In genomic region chr14:74685054-74685453, GRCh38 we compare ENCODE assay signal across 22 cellular contexts. TPM values are rescaled to one million over a fixed set of nuclear protein-coding genes. Genes with fewer than 3 reads are reported as not detected.
DNase-seq lines count a peak whose midpoint lies in the region; ATAC-seq and TF ChIP-seq lines count a peak whose summit lies in the region.
"Had no signal": no experiment of that assay in that cellular context is flagged by ENCODE, and none has a peak within 500 bp of the region (broad histone marks: within the 10 kb centered on the region; RNA-seq: fewer than 3 reads in every experiment).

No MANE protein-coding gene starts in this region.

- peaks cover 27 to 35% (median 32%) of the 10 kb centered on the region in 10 experiments for H3K4me1 ChIP-seq in BLaER1 treated with 17β-estradiol and CSF1 and Interleukin-3, amounts not matched to agents 10 nM and 100 nM
- H3K4me1 ChIP-seq in Karpas-422 (ENCODE audit: low read length) (peaks cover 28% of the 10 kb centered on the region), thyroid gland (peaks cover 0 to 17% of the 10 kb centered on the region in 2 donors), GM23338 (ENCODE audit: insufficient read depth) (peaks cover 10% of the 10 kb centered on the region)
- H3K4me1 ChIP-seq: gastroesophageal sphincter had no signal

- no peak overlapping the region for H2AFZ ChIP-seq in Karpas-422 (ENCODE audit: low read length)
- H2AFZ ChIP-seq in GM23338: no peak overlapping the region

- no peak overlapping the region for H3K4me3 ChIP-seq in BLaER1 treated with 17β-estradiol and CSF1 and Interleukin-3, amounts not matched to agents 10 nM and 100 nM
- H3K4me3 ChIP-seq in Karpas-422 (ENCODE audit: low read length) (no peak overlapping the region), thyroid gland (replicated peaks in 1 of 3) (no peak overlapping the region), GM23338 (no peak overlapping the region)
- H3K4me3 ChIP-seq: gastroesophageal sphincter had no signal

- H3K27me3 ChIP-seq in BLaER1 treated with 17β-estradiol and CSF1 and Interleukin-3, amounts not matched to agents 10 nM and 100 nM: no peaks in the 10 kb centered on the region
- H3K27me3 ChIP-seq in Karpas-422 (ENCODE audit: low read length) (no peaks in the 10 kb centered on the region), thyroid gland (no peaks in the 10 kb centered on the region), GM23338 (ENCODE audit: insufficient read depth) (no peaks in the 10 kb centered on the region)
- H3K27me3 ChIP-seq: gastroesophageal sphincter had no signal

- H3K27ac ChIP-seq in BLaER1 treated with 17β-estradiol and CSF1 and Interleukin-3, amounts not matched to agents 10 nM and 100 nM: peak overlapping the region in 7 of 11 experiments; percentile 26 to 42 (median 34); a peak in 9 of 22 replicates
- H3K27ac ChIP-seq in Karpas-422 (ENCODE audit: low read length) (peak overlapping the region; percentile 37), thyroid gland (no peak overlapping the region), GM23338 (ENCODE audit: low read depth) (no peak overlapping the region)
- H3K27ac ChIP-seq: gastroesophageal sphincter had no signal

- DNase-seq in Karpas-422 (no peak), SIG-M5 (lab: John Stamatoyannopoulos, UW) (peak; percentile 30), immature natural killer cell (no peak), thyroid gland (no peak), GM23338 (ENCODE audit: low spot score) (no peak)
- DNase-seq in stimulated activated CD4-positive, alpha-beta T cell treated with anti-CD3 and anti-CD28 coated beads, Interleukin-4, amount 100 ng/mL, for 1 hour: no peak
- no peak for DNase-seq in activated CD8-positive, alpha-beta memory T cell treated with anti-CD3 and anti-CD28 coated beads, Interleukin-2, amount 50 U/mL, for 4 hours
- DNase-seq: activated naive CD4-positive, alpha-beta T cell treated with anti-CD3 and anti-CD28 coated beads, Interleukin-2, amount 10 ng/mL, durations not matched to agents 7 days and 5 days; activated T-cell treated with anti-CD3 and anti-CD28 coated beads, Interleukin-2, amount 50 U/mL, for 1 hour; CD4-positive, alpha-beta memory T cell; DMS153; erythroblast; NCI-H1417; NCI-H2107; NCI-H510A treated with DMSO at 0.1 percent for 48 hours; right cardiac atrium; stimulated activated CD8-positive, alpha-beta memory T cell treated with anti-CD3 and anti-CD28 coated beads, Interleukin-4, amount 100 ng/mL, for 48 hours had no signal

- peaks cover 23 to 28% of the 10 kb centered on the region in 2 donors for H3K4me1 Mint-ChIP-seq in immature natural killer cell
- peaks cover 14% of the 10 kb centered on the region for H3K4me1 Mint-ChIP-seq in GM23338

- no peaks in the 10 kb centered on the region for H3K27me3 Mint-ChIP-seq in immature natural killer cell (ENCODE audit: low read depth in 3 of 3)
- no peaks in the 10 kb centered on the region for H3K27me3 Mint-ChIP-seq in GM23338 (ENCODE audit: insufficient read depth, low read depth, poor library complexity)
- H3K27me3 Mint-ChIP-seq: activated CD8-positive, alpha-beta T cell treated with anti-CD3 and anti-CD28 coated beads for 36 hours; activated naive CD4-positive, alpha-beta T cell treated with anti-CD3 and anti-CD28 coated beads, Interleukin-2, amount 10 ng/mL, durations not matched to agents 7 days and 5 days; CD4-positive, alpha-beta memory T cell; central memory CD8-positive, alpha-beta T cell; memory B cell had no signal

- H4K20me1 ChIP-seq in BLaER1 treated with 17β-estradiol and CSF1 and Interleukin-3, amounts not matched to agents 10 nM and 100 nM: peaks cover 0 to 21% (median 4%) of the 10 kb centered on the region in 11 experiments; a peak in 9 of 22 replicates
- H4K20me1 ChIP-seq in Karpas-422 (ENCODE audit: insufficient read depth, low read depth, low read length) (no peaks in the 10 kb centered on the region), GM23338 (replicated peaks; ENCODE audit: insufficient read depth) (peaks cover 11% of the 10 kb centered on the region; the same call in 1 of the 2 replicates)

- 96 to 97% methylated on average over 2 of the region's 2 CpGs for WGBS in thyroid gland, 2 donors

- H3K9me2 ChIP-seq in Karpas-422 (replicated peaks; ENCODE audit: insufficient read depth, low read length) (no peaks in the 10 kb centered on the region), GM23338 (ENCODE audit: insufficient read depth) (no peaks in the 10 kb centered on the region)

- no peak for ATAC-seq in GM23338
- ATAC-seq: gastroesophageal sphincter, right cardiac atrium had no signal

- TF ChIP-seq POLR2A in thyroid gland (IDR thresholded peaks at IDR 0.05): no peak

- no peaks in the 10 kb centered on the region for H3K9me3 ChIP-seq in BLaER1 treated with 17β-estradiol and CSF1 and Interleukin-3, amounts not matched to agents 10 nM and 100 nM (replicated peaks in 1 of 11)
- H3K9me3 ChIP-seq in Karpas-422 (ENCODE audit: low read length): no peaks in the 10 kb centered on the region
- H3K9me3 ChIP-seq in thyroid gland: no peaks in the 10 kb centered on the region
- H3K9me3 ChIP-seq: gastroesophageal sphincter had no signal

- H3K79me2 ChIP-seq in Karpas-422 (ENCODE audit: low read length) (peaks cover 35% of the 10 kb centered on the region), GM23338 (replicated peaks; ENCODE audit: insufficient read depth) (no peaks in the 10 kb centered on the region; the same call in 1 of the 2 replicates)

- peak overlapping the region; percentile 44 to 76 (median 60) for H3K4me2 ChIP-seq in BLaER1 treated with 17β-estradiol and CSF1 and Interleukin-3, amounts not matched to agents 10 nM and 100 nM
- peak overlapping the region; percentile 15 for H3K4me2 ChIP-seq in Karpas-422 (ENCODE audit: low read depth, low read length, poor library complexity, severe bottlenecking)
- no peak overlapping the region for H3K4me2 ChIP-seq in GM23338

- no peak overlapping the region for H3K4me3 Mint-ChIP-seq in immature natural killer cell
- no peak overlapping the region for H3K4me3 Mint-ChIP-seq in GM23338
- H3K4me3 Mint-ChIP-seq: activated CD8-positive, alpha-beta T cell treated with anti-CD3 and anti-CD28 coated beads for 36 hours; activated naive CD4-positive, alpha-beta T cell treated with anti-CD3 and anti-CD28 coated beads, Interleukin-2, amount 10 ng/mL, durations not matched to agents 7 days and 5 days; CD4-positive, alpha-beta memory T cell; central memory CD8-positive, alpha-beta T cell had no signal

- H3K9ac ChIP-seq in BLaER1 treated with 17β-estradiol and CSF1 and Interleukin-3, amounts not matched to agents 10 nM and 100 nM: no peak overlapping the region
- H3K9ac ChIP-seq in Karpas-422 (ENCODE audit: low read length): no peak overlapping the region

- no peak for TF ChIP-seq CTCF in thyroid gland (IDR thresholded peaks at IDR 0.05)
- no peak for TF ChIP-seq CTCF in GM23338 (conservative IDR thresholded peaks at IDR 0.05; ENCODE audit: low read depth in 2 of 2)

- intact Hi-C loops in thyroid gland (cut with DNase I): no loop called here

- H3K36me3 Mint-ChIP-seq in immature natural killer cell (peaks cover 23 to 40% (median 32%) of the 10 kb centered on the region in 3 donors), GM23338 (ENCODE audit: low read depth) (peaks cover 39% of the 10 kb centered on the region)

- H3F3A ChIP-seq in GM23338 (replicated peaks; ENCODE audit: low read depth): no peaks in the 10 kb centered on the region

- H3K9me3 Mint-ChIP-seq in immature natural killer cell (no peaks in the 10 kb centered on the region), GM23338 (no peaks in the 10 kb centered on the region)
- H3K9me3 Mint-ChIP-seq: activated CD8-positive, alpha-beta T cell treated with anti-CD3 and anti-CD28 coated beads for 36 hours; activated naive CD4-positive, alpha-beta T cell treated with anti-CD3 and anti-CD28 coated beads, Interleukin-2, amount 10 ng/mL, durations not matched to agents 7 days and 5 days; CD4-positive, alpha-beta memory T cell; central memory CD8-positive, alpha-beta T cell; memory B cell had no signal

- H3K36me3 ChIP-seq in BLaER1 treated with 17β-estradiol and CSF1 and Interleukin-3, amounts not matched to agents 10 nM and 100 nM: peaks cover 75 to 100% (median 88%) of the 10 kb centered on the region in 11 experiments
- peaks cover 49% of the 10 kb centered on the region for H3K36me3 ChIP-seq in Karpas-422 (ENCODE audit: insufficient read depth, low read length)
- H3K36me3 ChIP-seq in thyroid gland: peaks cover 4 to 7% of the 10 kb centered on the region in 2 donors
- peaks cover 16% of the 10 kb centered on the region for H3K36me3 ChIP-seq in GM23338 (ENCODE audit: insufficient read depth)

- H3K27ac Mint-ChIP-seq in immature natural killer cell (peak overlapping the region in 4 of 6 donors; percentile 32 to 78 (median 56)), GM23338 (no peak overlapping the region)
- H3K27ac Mint-ChIP-seq: activated CD8-positive, alpha-beta T cell treated with anti-CD3 and anti-CD28 coated beads for 36 hours; activated naive CD4-positive, alpha-beta T cell treated with anti-CD3 and anti-CD28 coated beads, Interleukin-2, amount 10 ng/mL, durations not matched to agents 7 days and 5 days had no signal

TF ChIP-seq in GM23338, 12 proteins besides CTCF, POLR2A, EP300 and RAD21 (continues in another document):
- TF ChIP-seq JUNB (IDR thresholded peaks at IDR 0.05; ENCODE audit: unreplicated experiment) (no peak), STAT1 (IDR thresholded peaks at IDR 0.05; ENCODE audit: unreplicated experiment) (no peak), ZNF114 (CRISPR knock-in tag; IDR thresholded peaks at IDR 0.05) (no peak), CREB1 (CRISPR knock-in tag; IDR thresholded peaks at IDR 0.05; ENCODE audit: low read depth) (no peak), EZH2phosphoT487 (IDR thresholded peaks at IDR 0.05; ENCODE audit: unreplicated experiment) (no peak), POLR2AphosphoS5 (IDR thresholded peaks at IDR 0.05; ENCODE audit: low read depth) (no peak), EZH2 (IDR thresholded peaks at IDR 0.05; ENCODE audit: low read depth, unreplicated experiment) (no peak), ZNF331 (CRISPR knock-in tag; IDR thresholded peaks at IDR 0.05; ENCODE audit: low read depth) (no peak)

RNA-seq across cellular contexts. Expression of gene AREL1, which starts 27.8 kb away (rescaled TPM):
- 34.8 and 70.9 TPM in 2 replicates for total RNA-seq in Karpas-422 (2014; rRNA removed; shearing (Covaris generic); ENCODE audit: low replicate concordance)
- polyA plus RNA-seq in immature natural killer cell (10 to 100 TPM; 11.9 to 30.6 (median 14.0) TPM), GM23338 (2016; fragmentation: Nextera tagmentation; extraction: Ambion mirVana) (6.8 and 7.5 TPM in 2 replicates)
- total RNA-seq in thyroid gland: 10 to 100 TPM; 45.6 to 61.1 (median 50.4) TPM
- 23.6 and 26.3 TPM in 2 replicates for total RNA-seq in GM23338 (2014; rRNA removed; shearing (Covaris generic))

RNA-seq across cellular contexts. Expression of gene FCF1, which starts 27.9 kb away (rescaled TPM):
- total RNA-seq in Karpas-422 (2014; rRNA removed; shearing (Covaris generic); ENCODE audit: low replicate concordance): 46.6 and 51.6 TPM in 2 replicates
- polyA plus RNA-seq in immature natural killer cell (10 to 100 TPM; 25.9 to 34.2 (median 31.8) TPM), GM23338 (2016; fragmentation: Nextera tagmentation; extraction: Ambion mirVana) (30.3 and 31.5 TPM in 2 replicates)
- 10 to 100 TPM; 35.4 to 51.2 (median 39.3) TPM for total RNA-seq in thyroid gland
- 58.7 and 61.3 TPM in 2 replicates for total RNA-seq in GM23338 (2014; rRNA removed; shearing (Covaris generic))

Comparison
In these comparisons a context has a peak if more than half of its experiments do, and no peak if none do; other contexts are left out.
1. H3K27ac ChIP-seq: peak in BLaER1 treated with 17β-estradiol and CSF1 and Interleukin-3, amounts not matched to agents 10 nM and 100 nM (7 of 11) and Karpas-422 (single experiment); none in thyroid gland (0 of 3) and GM23338 (single experiment).